ENCODE assay signal across 8 cellular contexts in the genomic region with DNA sequence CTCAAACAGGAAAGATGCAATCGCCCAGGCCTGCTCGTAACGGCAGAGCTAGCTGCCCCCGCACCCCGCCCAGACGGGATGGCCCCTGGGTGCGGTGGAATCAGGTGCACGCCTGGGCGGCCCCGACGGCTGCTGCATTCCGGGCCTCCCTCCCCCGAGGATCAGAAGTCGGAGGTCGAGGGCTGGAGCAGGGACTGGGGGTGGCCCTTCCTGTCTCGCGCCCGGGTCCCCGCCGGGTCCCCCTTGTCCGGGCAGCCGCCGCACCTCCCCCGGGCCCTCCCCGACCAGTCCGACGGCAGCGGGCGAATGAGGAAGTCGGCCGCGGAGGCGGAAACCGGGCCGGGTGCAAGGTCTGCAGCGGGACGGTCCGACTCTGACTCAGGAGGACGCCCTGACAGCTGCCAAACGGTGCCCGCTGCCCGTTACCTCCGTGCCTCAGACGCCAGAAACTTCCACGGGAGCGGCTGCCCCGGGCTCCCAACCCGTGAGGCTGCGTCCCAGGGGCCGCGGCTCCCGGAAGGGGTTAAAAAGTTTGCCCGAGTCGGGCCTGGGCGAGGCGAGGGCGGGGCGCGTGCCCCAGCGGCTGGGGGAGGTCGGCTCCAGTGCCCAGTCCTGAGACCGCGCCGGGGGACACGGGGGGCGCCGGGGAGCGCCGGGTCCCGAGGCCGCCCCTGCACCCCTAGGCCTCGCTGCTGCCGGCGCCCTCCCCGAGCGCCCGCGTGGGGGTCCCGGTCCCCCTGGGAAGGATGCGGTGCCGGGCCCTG. TPM values are rescaled to one million over a fixed set of nuclear protein-coding genes. Genes with fewer than 3 reads are reported as not detected.
A peak's percentile ranks its signal among the peaks of the same experiment; 100 is the strongest.
DNase-seq lines count a peak whose midpoint lies in the region; ATAC-seq and TF ChIP-seq lines count a peak whose summit lies in the region.

No MANE protein-coding gene starts in this region.

- in situ Hi-C loops in mammary epithelial cell (cut with MboI; ENCODE audit: low sequenced_read_pairs in 2 of 2): loop anchor here in 1 of 2 donors (5.0 kb wide), 1 partner anchor 80 kb away; no protein-coding TSS in a partner anchor

- under 1% methylated on average over 19 of the region's 81 CpGs for WGBS in mammary epithelial cell (ENCODE audit: low coverage, missing lambda C conversion rate)

- ATAC-seq in HG02759 (IDR thresholded peaks at IDR 0.05; ENCODE audit: unreplicated experiment): peak; percentile 19

- no peaks in the 10 kb centered on the region for H3K9me3 ChIP-seq in mammary epithelial cell (replicated peaks; ENCODE audit: insufficient read depth, low read length)

- peaks cover 56% of the 10 kb centered on the region for H3K79me2 ChIP-seq in mammary epithelial cell (ENCODE audit: insufficient read depth, low read length)

- peaks cover 25% of the 10 kb centered on the region for H3K4me1 ChIP-seq in mammary epithelial cell (ENCODE audit: insufficient read depth, low read length)

- TSS peak; percentile 37 for BruUV-seq in mammary epithelial cell (replicated peaks; lab: Mats Ljungman, UMichigan)

- intact Hi-C loops in mammary epithelial cell (cut with micrococcal nuclease): loop anchor here (1.0 kb wide), 4 partner anchors 17 to 83 kb away; no protein-coding TSS in a partner anchor

- peak overlapping the region; percentile 56 to 90 (median 77) for H3K4me3 ChIP-seq in mammary epithelial cell (replicated peaks in 1 of 3; ENCODE audit: insufficient read depth in 1 of 3, low read depth in 2 of 3, low read length in 3 of 3)

- H3K27ac ChIP-seq in mammary epithelial cell (ENCODE audit: insufficient read depth, low read depth, low read length): peak overlapping the region; percentile 92

- H4K20me1 ChIP-seq in mammary epithelial cell (ENCODE audit: insufficient read depth, low read length): peaks cover 15% of the 10 kb centered on the region

- no peaks in the 10 kb centered on the region for H3K27me3 ChIP-seq in mammary epithelial cell (ENCODE audit: insufficient read depth, low read length)

- H2AFZ ChIP-seq in mammary epithelial cell (ENCODE audit: low read depth, low read length): no peak overlapping the region

- peak overlapping the region; percentile 94 for H3K4me2 ChIP-seq in mammary epithelial cell (ENCODE audit: insufficient read depth, low read depth, low read length)

- CTCF ChIA-PET in mammary epithelial cell (lab: Charles Lee; ENCODE audit: low non-redundant PET): no interaction called here

- peak; percentile 59 for DNase-seq in DMS53 (lab: John Stamatoyannopoulos, UW)
- no peak for DNase-seq in DMS53 treated with DMSO at 0.1 percent for 48 hours (lab: John Stamatoyannopoulos, UW; ENCODE audit: unreplicated experiment)
- peak; percentile 71 for DNase-seq in RKO (ENCODE audit: low spot score)
- DNase-seq in mammary epithelial cell: no peak
- DNase-seq in left kidney (ENCODE audit: low read depth, low spot score): peak; percentile 68
- DNase-seq in stimulated activated CD4-positive, alpha-beta T cell treated with anti-CD3 and anti-CD28 coated beads, Interleukin-4, amount 100 ng/mL, for 4 hours: peak; percentile 47 to 52
- no peak for DNase-seq in medulla oblongata (ENCODE audit: extremely low spot score)

- peaks cover 2% of the 10 kb centered on the region for H3K36me3 ChIP-seq in mammary epithelial cell (ENCODE audit: insufficient read depth, low read length)

- peak overlapping the region; percentile 93 for H3K9ac ChIP-seq in mammary epithelial cell (ENCODE audit: insufficient read depth, low read length)

- dilution Hi-C loops in mammary epithelial cell (cut with HindIII; ENCODE audit: low sequenced_read_pairs): no loop called here

- no peak for TF ChIP-seq CTCF in mammary epithelial cell (conservative IDR thresholded peaks at IDR 0.05 in 1 of 2, IDR thresholded peaks at IDR 0.05 in 1 of 2; ENCODE audit: extremely low read depth in 1 of 2, insufficient read depth in 1 of 2, low read depth in 1 of 2, low read length in 2 of 2)

RNA-seq across cellular contexts. Expression of a gene that starts 0.7 kb away (rescaled TPM):
- 1,000 to 10,000 TPM; 1,183 to 1,246 TPM for total RNA-seq in mammary epithelial cell
- 295 TPM for polyA plus RNA-seq in mammary epithelial cell
- 996 TPM for polyA minus RNA-seq in mammary epithelial cell

Comparison
In these comparisons a context has a peak if more than half of its experiments do, and no peak if none do; other contexts are left out.
1. DNase-seq: peak in DMS53 (single experiment), RKO (single experiment), left kidney (single experiment) and stimulated activated CD4-positive, alpha-beta T cell treated with anti-CD3 and anti-CD28 coated beads, Interleukin-4, amount 100 ng/mL, for 4 hours (2 of 2); none in DMS53 treated with DMSO at 0.1 percent for 48 hours (single experiment), mammary epithelial cell (single experiment) and medulla oblongata (single experiment).